Comparison of ENCODE assay signal across 25 cellular contexts in genomic region chr5:175803254-175803653, GRCh38.
"Had no signal": no experiment of that assay in that cellular context is flagged by ENCODE, and none has a peak within 500 bp of the region (broad histone marks: within the 10 kb centered on the region; RNA-seq: fewer than 3 reads in every experiment).

No MANE protein-coding gene starts in this region.

- DNase-seq: natural killer cell; nucleus accumbens; pancreas; retina; right lobe of liver; sigmoid colon; small intestine; stimulated activated CD4-positive, alpha-beta T cell treated with anti-CD3 and anti-CD28 coated beads, Interleukin-15, amount 100 ng/mL, for 24 hours; stimulated activated CD4-positive, alpha-beta T cell treated with anti-CD3 and anti-CD28 coated beads, Interleukin-2, amount 100 ng/mL, for 24 hours; stimulated activated CD4-positive, alpha-beta T cell treated with anti-CD3 and anti-CD28 coated beads, Interleukin-2, amount 100 ng/mL, for 48 hours; stimulated activated CD4-positive, alpha-beta T cell treated with anti-CD3 and anti-CD28 coated beads, Interleukin-4, amount 100 ng/mL, for 24 hours; stimulated activated naive B cell treated with anti-CD40 and anti-IgM and Interleukin-4, amounts not matched to agents 10 μg/mL and 1 μg/mL and 100 μg/mL, for 72 hours; stimulated activated naive CD4-positive, alpha-beta T cell treated with Interleukin-2 at 50 U/mL for 16 hours; stomach; thyroid gland; trophoblast cell had no signal

- H3K36me3 ChIP-seq: neutrophil, pancreas, prostate gland, right atrium auricular region, right lobe of liver, sigmoid colon, stomach, thoracic aorta, thyroid gland, tibial nerve, upper lobe of left lung, vagina had no signal

- H3K4me1 ChIP-seq: pancreas, prostate gland, right atrium auricular region, right lobe of liver, sigmoid colon, stomach, thyroid gland, tibial nerve, upper lobe of left lung, vagina had no signal

- ATAC-seq: natural killer cell; pancreas; right lobe of liver; stimulated activated effector memory CD8-positive, alpha-beta T cell treated with anti-CD3 and anti-CD28 coated beads, Interleukin-12 subunit alpha, Interleukin-12 subunit beta, amount 100 ng/mL, for 72 hours; stimulated activated naive B cell treated with anti-CD40 and anti-IgM and Interleukin-4, amounts not matched to agents 10 μg/mL and 1 μg/mL and 100 μg/mL, for 72 hours had no signal

- H3K4me3 ChIP-seq: pancreas, prostate gland, right atrium auricular region, right lobe of liver, sigmoid colon, stomach, thoracic aorta, thyroid gland, tibial nerve, upper lobe of left lung, vagina had no signal

- FAIRE-seq: pancreas, small intestine, urothelium cell line had no signal

- H3K9me3 ChIP-seq: neutrophil, pancreas, prostate gland, right atrium auricular region, right lobe of liver, sigmoid colon, stomach, thoracic aorta, thyroid gland, tibial nerve, upper lobe of left lung, vagina had no signal

- H3K27me3 ChIP-seq: right atrium auricular region, thyroid gland, upper lobe of left lung, vagina had no signal

- H3K27ac ChIP-seq: neutrophil, pancreas, prostate gland, right atrium auricular region, right lobe of liver, sigmoid colon, stomach, thoracic aorta, thyroid gland, tibial nerve, upper lobe of left lung, vagina had no signal
